In the genomic region with DNA sequence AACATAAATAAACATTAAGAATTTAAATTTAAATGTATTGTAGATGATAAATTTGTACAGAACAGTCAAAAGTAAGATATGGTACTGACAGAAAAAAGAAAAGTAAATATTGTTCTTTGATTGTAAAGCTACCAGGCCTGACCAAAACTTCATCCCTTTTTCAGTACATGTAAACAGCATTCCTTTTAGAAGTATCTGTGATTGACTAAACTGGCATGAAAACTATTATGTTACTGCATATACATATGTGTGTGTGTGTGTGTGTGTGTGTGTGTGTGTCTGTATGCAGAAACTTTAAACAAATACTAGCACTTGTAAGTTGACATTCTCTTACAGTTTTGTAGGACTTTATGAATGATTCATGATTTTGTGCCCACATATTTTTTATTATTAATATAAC, we compare ENCODE assay signal across 22 cellular contexts.
DNase-seq lines count a peak whose midpoint lies in the region; ATAC-seq, FAIRE-seq and TF ChIP-seq lines count a peak whose summit lies in the region.
"Had no signal": no experiment of that assay in that cellular context is flagged by ENCODE, and none has a peak within 500 bp of the region (broad histone marks: within the 10 kb centered on the region; RNA-seq: fewer than 3 reads in every experiment).

No MANE protein-coding gene starts in this region.

- no peak overlapping the region for H3K4me2 ChIP-seq in A549
- H3K4me2 ChIP-seq: GM23338 had no signal

- TF ChIP-seq RAD21 in A549 (conservative IDR thresholded peaks at IDR 0.05 in 1 of 2, IDR thresholded peaks at IDR 0.05 in 1 of 2): no peak

- ATAC-seq in A549 (no peak), HG02973 (IDR thresholded peaks at IDR 0.05; ENCODE audit: unreplicated experiment) (no peak)
- ATAC-seq: GM23338, HCT116, HepG2 had no signal

- TF ChIP-seq CTCF in A549 (IDR thresholded peaks at IDR 0.05): no peak

- no peak overlapping the region for H3K4me3 ChIP-seq in A549
- H3K4me3 ChIP-seq in adipocyte (ENCODE audit: low read length): no peak overlapping the region
- H3K4me3 ChIP-seq: GM23338 had no signal

- no peak for TF ChIP-seq POLR2A in A549 (IDR thresholded peaks at IDR 0.05; ENCODE audit: low read length)

- H3K27me3 ChIP-seq in adipocyte (replicated peaks; ENCODE audit: control insufficient read depth, insufficient read depth, low read length): no peaks in the 10 kb centered on the region

- H3K36me3 ChIP-seq in adipocyte (ENCODE audit: control insufficient read depth, insufficient read depth, low read length, severe bottlenecking): no peaks in the 10 kb centered on the region

- POLR2A ChIA-PET in A549 (lab: Yijun Ruan, JAX): no interaction called here

- H3K9me3 ChIP-seq in A549: peaks cover 6% of the 10 kb centered on the region; the same call in 1 of the 3 replicates
- H3K9me3 ChIP-seq in adipocyte (ENCODE audit: control insufficient read depth, low read length): no peaks in the 10 kb centered on the region
- H3K9me3 ChIP-seq: Caco-2 had no signal

- no peak for TF ChIP-seq EP300 in A549 (IDR thresholded peaks at IDR 0.05)

- H3K4me1 ChIP-seq in A549: peaks cover 18% of the 10 kb centered on the region
- peaks cover 5% of the 10 kb centered on the region for H3K4me1 ChIP-seq in adipocyte (ENCODE audit: control insufficient read depth, insufficient read depth, low read length)
- H3K4me1 ChIP-seq: Caco-2 had no signal

- H3K9ac ChIP-seq in adipocyte (ENCODE audit: low read length): no peak overlapping the region

- FAIRE-seq in A549 (lab: Jason Lieb, UNC): peak; percentile 23
- FAIRE-seq: D721Med, H54, HepG2 had no signal

- CTCF ChIA-PET in A549 (lab: Yijun Ruan, JAX): interaction anchor here (0.6 to 0.7 kb wide), 2 partner anchors 29 to 241 kb away, joined by 3 to 5 read pairs; no protein-coding TSS in a partner anchor

- DNase-seq in A549 (ENCODE audit: low read depth in 1 of 2, low spot score in 1 of 2) (no peak), adipocyte (ENCODE audit: low read depth) (peak; percentile 51), fibroblast of peridontal ligament (ENCODE audit: extremely low read depth) (peak; percentile 34), NCI-H774 (lab: John Stamatoyannopoulos, UW) (no peak), DMS 273 (lab: John Stamatoyannopoulos, UW; ENCODE audit: unreplicated experiment) (no peak), DMS79 (lab: John Stamatoyannopoulos, UW) (no peak)
- DNase-seq: 8988T; ACHN; AML-193; Caco-2; CD4-positive, alpha-beta T cell; DMS153; DMS79 treated with DMSO at 0.1 percent for 48 hours; GF-D8; HFFc6 had no signal

- H3K27ac ChIP-seq in A549: no peak overlapping the region
- H3K27ac ChIP-seq: C4-2B had no signal

TF ChIP-seq in A549, 52 proteins besides CTCF, POLR2A, EP300 and RAD21:
- TF ChIP-seq RARB (CRISPR knock-in tag; IDR thresholded peaks at IDR 0.05) (no peak), BHLHE40 (IDR thresholded peaks at IDR 0.05; ENCODE audit: low read depth, low read length) (no peak), CEBPB (IDR thresholded peaks at IDR 0.05) (no peak), EHF (CRISPR knock-in tag; IDR thresholded peaks at IDR 0.05) (no peak)
- TF ChIP-seq, protein P1, sequence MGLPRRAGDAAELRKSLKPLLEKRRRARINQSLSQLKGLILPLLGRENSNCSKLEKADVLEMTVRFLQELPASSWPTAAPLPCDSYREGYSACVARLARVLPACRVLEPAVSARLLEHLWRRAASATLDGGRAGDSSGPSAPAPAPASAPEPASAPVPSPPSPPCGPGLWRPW (IDR thresholded peaks at IDR 0.05): no peak
- TF ChIP-seq, protein P2, sequence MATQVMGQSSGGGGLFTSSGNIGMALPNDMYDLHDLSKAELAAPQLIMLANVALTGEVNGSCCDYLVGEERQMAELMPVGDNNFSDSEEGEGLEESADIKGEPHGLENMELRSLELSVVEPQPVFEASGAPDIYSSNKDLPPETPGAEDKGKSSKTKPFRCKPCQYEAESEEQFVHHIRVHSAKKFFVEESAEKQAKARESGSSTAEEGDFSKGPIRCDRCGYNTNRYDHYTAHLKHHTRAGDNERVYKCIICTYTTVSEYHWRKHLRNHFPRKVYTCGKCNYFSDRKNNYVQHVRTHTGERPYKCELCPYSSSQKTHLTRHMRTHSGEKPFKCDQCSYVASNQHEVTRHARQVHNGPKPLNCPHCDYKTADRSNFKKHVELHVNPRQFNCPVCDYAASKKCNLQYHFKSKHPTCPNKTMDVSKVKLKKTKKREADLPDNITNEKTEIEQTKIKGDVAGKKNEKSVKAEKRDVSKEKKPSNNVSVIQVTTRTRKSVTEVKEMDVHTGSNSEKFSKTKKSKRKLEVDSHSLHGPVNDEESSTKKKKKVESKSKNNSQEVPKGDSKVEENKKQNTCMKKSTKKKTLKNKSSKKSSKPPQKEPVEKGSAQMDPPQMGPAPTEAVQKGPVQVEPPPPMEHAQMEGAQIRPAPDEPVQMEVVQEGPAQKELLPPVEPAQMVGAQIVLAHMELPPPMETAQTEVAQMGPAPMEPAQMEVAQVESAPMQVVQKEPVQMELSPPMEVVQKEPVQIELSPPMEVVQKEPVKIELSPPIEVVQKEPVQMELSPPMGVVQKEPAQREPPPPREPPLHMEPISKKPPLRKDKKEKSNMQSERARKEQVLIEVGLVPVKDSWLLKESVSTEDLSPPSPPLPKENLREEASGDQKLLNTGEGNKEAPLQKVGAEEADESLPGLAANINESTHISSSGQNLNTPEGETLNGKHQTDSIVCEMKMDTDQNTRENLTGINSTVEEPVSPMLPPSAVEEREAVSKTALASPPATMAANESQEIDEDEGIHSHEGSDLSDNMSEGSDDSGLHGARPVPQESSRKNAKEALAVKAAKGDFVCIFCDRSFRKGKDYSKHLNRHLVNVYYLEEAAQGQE (IDR thresholded peaks at IDR 0.05): no peak

Comparison
In these comparisons a context has a peak if more than half of its experiments do, and no peak if none do; other contexts are left out.
1. DNase-seq: peak in adipocyte (single experiment) and fibroblast of peridontal ligament (single experiment); none in A549 (0 of 2), NCI-H774 (single experiment), DMS 273 (single experiment) and DMS79 (single experiment).